34 cellular contexts compared by ENCODE assay signal in genomic region chr13:111227405-111227804, GRCh38.
"Had no signal": no experiment of that assay in that cellular context is flagged by ENCODE, and none has a peak within 500 bp of the region (broad histone marks: within the 10 kb centered on the region; RNA-seq: fewer than 3 reads in every experiment).

No MANE protein-coding gene starts in this region.

- DNase-seq: activated CD4-positive, alpha-beta T cell treated with anti-CD3 and anti-CD28 coated beads for 36 hours; activated CD4-positive, CD25-positive, alpha-beta regulatory T cell; activated CD8-positive, alpha-beta memory T cell treated with anti-CD3 and anti-CD28 coated beads, Interleukin-2, amount 10 ng/mL, durations not matched to agents 7 days and 5 days; activated CD8-positive, alpha-beta T cell treated with anti-CD3 and anti-CD28 coated beads, Interleukin-2, amount 10 ng/mL, durations not matched to agents 7 days and 5 days; activated naive CD4-positive, alpha-beta T cell; activated T-cell treated with anti-CD3 and anti-CD28 coated beads, Interleukin-2, amount 50 U/mL, for 48 hours; anterior cingulate cortex; caudate nucleus; esophagus squamous epithelium; gastrocnemius medialis; glutamatergic neuron; left cardiac atrium; left ventricle myocardium superior; midbrain; naive thymus-derived CD4-positive, alpha-beta T cell; nucleus accumbens; stimulated activated CD4-positive, alpha-beta T cell treated with anti-CD3 and anti-CD28 coated beads, Interleukin-1b, Interleukin-23, amount 100 ng/mL, for 48 hours; stimulated activated CD4-positive, alpha-beta T cell treated with anti-CD3 and anti-CD28 coated beads, Interleukin-4, amount 100 ng/mL, for 4 hours; stimulated activated CD8-positive, alpha-beta memory T cell treated with anti-CD3 and anti-CD28 coated beads, Interleukin-4, amount 100 ng/mL, for 48 hours; stimulated activated naive CD8-positive, alpha-beta T cell treated with anti-CD3 and anti-CD28 coated beads, Interleukin-15, amount 100 ng/mL, for 72 hours; substantia nigra; T-helper 1 cell; uterus had no signal

- H3K36me3 ChIP-seq: gastrocnemius medialis, right atrium auricular region, uterus had no signal

- H3K9me3 ChIP-seq: esophagus squamous epithelium, gastrocnemius medialis, right atrium auricular region, uterus had no signal

- H3K4me3 Mint-ChIP-seq: activated CD4-positive, alpha-beta T cell treated with anti-CD3 and anti-CD28 coated beads for 36 hours; activated CD8-positive, alpha-beta memory T cell treated with anti-CD3 and anti-CD28 coated beads, Interleukin-2, amount 10 ng/mL, durations not matched to agents 7 days and 5 days; activated CD8-positive, alpha-beta T cell treated with anti-CD3 and anti-CD28 coated beads, Interleukin-2, amount 10 ng/mL, durations not matched to agents 7 days and 5 days; dendritic cell treated with granulocyte-macrophage colony-stimulating factor and Interleukin-4, amounts not matched to agents 40 ng/mL and 50 ng/mL, for 4 days; naive thymus-derived CD4-positive, alpha-beta T cell; neural crest cell; stimulated activated memory B cell treated with anti-CD40 and anti-IgM and Interleukin-4, amounts not matched to agents 10 μg/mL and 1 μg/mL and 100 μg/mL, for 72 hours; stimulated activated naive CD8-positive, alpha-beta T cell treated with anti-CD3 and anti-CD28 coated beads, Interleukin-15, amount 100 ng/mL, for 72 hours; T-helper 2 cell treated with Interferon-gamma antibody and Interleukin-4, amounts not matched to agents 5 μg/mL and 100 μg/mL, for 36 hours; type B pancreatic cell had no signal

- H3K27me3 ChIP-seq: esophagus squamous epithelium, gastrocnemius medialis, right atrium auricular region, uterus had no signal

- H3K9ac ChIP-seq: parathyroid adenoma had no signal

- H3K27ac ChIP-seq: epithelial cell of prostate, esophagus squamous epithelium, parathyroid adenoma, right atrium auricular region, uterus had no signal

- H3K4me3 ChIP-seq: esophagus squamous epithelium, gastrocnemius medialis, right atrium auricular region, smooth muscle cell, uterus had no signal

- ATAC-seq: activated CD4-positive, alpha-beta T cell treated with anti-CD3 and anti-CD28 coated beads for 36 hours; activated CD8-positive, alpha-beta memory T cell treated with anti-CD3 and anti-CD28 coated beads, Interleukin-2, amount 10 ng/mL, durations not matched to agents 7 days and 5 days; activated CD8-positive, alpha-beta T cell treated with anti-CD3 and anti-CD28 coated beads, Interleukin-2, amount 10 ng/mL, durations not matched to agents 7 days and 5 days; activated naive CD4-positive, alpha-beta T cell treated with anti-CD3 and anti-CD28 coated beads, Interleukin-2, amount 50 U/mL, for 72 hours; gastrocnemius medialis; left cardiac atrium; left ventricle myocardium superior; naive thymus-derived CD4-positive, alpha-beta T cell; stimulated activated memory B cell treated with anti-CD40 and anti-IgM and Interleukin-4, amounts not matched to agents 10 μg/mL and 1 μg/mL and 100 μg/mL, for 72 hours; stimulated activated naive CD8-positive, alpha-beta T cell treated with anti-CD3 and anti-CD28 coated beads, Interleukin-15, amount 100 ng/mL, for 72 hours had no signal

- H3K36me3 Mint-ChIP-seq: activated naive CD4-positive, alpha-beta T cell treated with anti-CD3 and anti-CD28 coated beads, Interleukin-2, amount 50 U/mL, for 72 hours had no signal

- H3K9me3 Mint-ChIP-seq: activated naive CD4-positive, alpha-beta T cell treated with anti-CD3 and anti-CD28 coated beads, Interleukin-2, amount 50 U/mL, for 72 hours; activated T-helper 2 cell treated with anti-CD3 and anti-CD28 coated beads, Interferon-gamma antibody, Interleukin-2, Interleukin-4, amounts not matched to agents 10 μg/mL and 5 μg/mL and 100 μg/mL, durations not matched to agents 14 hours and 24 hours and 36 hours; dendritic cell treated with granulocyte-macrophage colony-stimulating factor and Interleukin-4, amounts not matched to agents 40 ng/mL and 50 ng/mL, for 4 days; naive thymus-derived CD4-positive, alpha-beta T cell; neural crest cell; stimulated activated memory B cell treated with anti-CD40 and anti-IgM and Interleukin-4, amounts not matched to agents 10 μg/mL and 1 μg/mL and 100 μg/mL, for 72 hours; stimulated activated naive CD8-positive, alpha-beta T cell treated with anti-CD3 and anti-CD28 coated beads, Interleukin-15, amount 100 ng/mL, for 72 hours; T-helper 2 cell treated with Interferon-gamma antibody and Interleukin-4, amounts not matched to agents 5 μg/mL and 100 μg/mL, for 36 hours; type B pancreatic cell had no signal

- H3K27ac Mint-ChIP-seq: activated CD8-positive, alpha-beta memory T cell treated with anti-CD3 and anti-CD28 coated beads, Interleukin-2, amount 10 ng/mL, durations not matched to agents 7 days and 5 days; activated CD8-positive, alpha-beta T cell treated with anti-CD3 and anti-CD28 coated beads, Interleukin-2, amount 10 ng/mL, durations not matched to agents 7 days and 5 days; activated naive CD4-positive, alpha-beta T cell treated with anti-CD3 and anti-CD28 coated beads, Interleukin-2, amount 50 U/mL, for 72 hours; activated T-helper 2 cell treated with anti-CD3 and anti-CD28 coated beads, Interferon-gamma antibody, Interleukin-2, Interleukin-4, amounts not matched to agents 10 μg/mL and 5 μg/mL and 100 μg/mL, durations not matched to agents 14 hours and 24 hours and 36 hours; dendritic cell treated with granulocyte-macrophage colony-stimulating factor and Interleukin-4, amounts not matched to agents 40 ng/mL and 50 ng/mL, for 4 days; stimulated activated memory B cell treated with anti-CD40 and anti-IgM and Interleukin-4, amounts not matched to agents 10 μg/mL and 1 μg/mL and 100 μg/mL, for 72 hours; T-helper 2 cell treated with Interferon-gamma antibody and Interleukin-4, amounts not matched to agents 5 μg/mL and 100 μg/mL, for 36 hours; type B pancreatic cell had no signal

- H3K27me3 Mint-ChIP-seq: activated CD4-positive, alpha-beta T cell treated with anti-CD3 and anti-CD28 coated beads for 36 hours; activated CD8-positive, alpha-beta memory T cell treated with anti-CD3 and anti-CD28 coated beads, Interleukin-2, amount 10 ng/mL, durations not matched to agents 7 days and 5 days; dendritic cell treated with granulocyte-macrophage colony-stimulating factor and Interleukin-4, amounts not matched to agents 40 ng/mL and 50 ng/mL, for 4 days; naive thymus-derived CD4-positive, alpha-beta T cell; stimulated activated memory B cell treated with anti-CD40 and anti-IgM and Interleukin-4, amounts not matched to agents 10 μg/mL and 1 μg/mL and 100 μg/mL, for 72 hours; stimulated activated naive CD8-positive, alpha-beta T cell treated with anti-CD3 and anti-CD28 coated beads, Interleukin-15, amount 100 ng/mL, for 72 hours; type B pancreatic cell had no signal

- H3K4me1 ChIP-seq: parathyroid adenoma had no signal
